In genomic region chr7:10940748-10941358, GRCh38 we compare ENCODE assay signal across 8 cellular contexts. TPM values are rescaled to one million over a fixed set of nuclear protein-coding genes. Genes with fewer than 3 reads are reported as not detected.
DNase-seq lines count a peak whose midpoint lies in the region; ATAC-seq, FAIRE-seq and TF ChIP-seq lines count a peak whose summit lies in the region.

No MANE protein-coding gene starts in this region.

- H3K27me3 ChIP-seq in DOHH2 (ENCODE audit: control insufficient read depth, low read length), result no peaks in the 10 kb centered on the region
- H3K27me3 ChIP-seq in keratinocyte (ENCODE audit: control insufficient read depth, extremely low read depth, insufficient read depth, low read length), result no peaks in the 10 kb centered on the region
- H3K27me3 ChIP-seq in thoracic aorta (replicated peaks; ENCODE audit: insufficient read depth), result no peaks in the 10 kb centered on the region

- peak overlapping the region; percentile 86 for H3K4me2 ChIP-seq in DOHH2 (ENCODE audit: low read length)
- peak overlapping the region; percentile 99 for H3K4me2 ChIP-seq in keratinocyte (ENCODE audit: control insufficient read depth, extremely low read depth, insufficient read depth, low read depth, low read length)

- H3K79me2 ChIP-seq in DOHH2 (ENCODE audit: control insufficient read depth, low read length), result peaks cover 44% of the 10 kb centered on the region
- H3K79me2 ChIP-seq in keratinocyte (ENCODE audit: control insufficient read depth, insufficient read depth, low read length), result peaks cover 34% of the 10 kb centered on the region

- peaks cover 5% of the 10 kb centered on the region for H3K4me1 Mint-ChIP-seq in stimulated activated memory B cell treated with anti-CD40 and anti-IgM and Interleukin-4, amounts not matched to agents 10 μg/mL and 1 μg/mL and 100 μg/mL, for 72 hours

- no peak for ATAC-seq in thoracic aorta (ENCODE audit: insufficient number of reproducible peaks, low FRiP score, low read depth)
- ATAC-seq in HG03175 (IDR thresholded peaks at IDR 0.05; ENCODE audit: unreplicated experiment), result no peak
- no peak for ATAC-seq in stimulated activated memory B cell treated with anti-CD40 and anti-IgM and Interleukin-4, amounts not matched to agents 10 μg/mL and 1 μg/mL and 100 μg/mL, for 72 hours

- TF ChIP-seq CTCF in DOHH2 (IDR thresholded peaks at IDR 0.05; ENCODE audit: low read depth, low read length, poor library complexity, severe bottlenecking) (no peak), keratinocyte (optimal IDR thresholded peaks at IDR 0.05 in 1 of 3, IDR thresholded peaks at IDR 0.05 in 1 of 3, conservative IDR thresholded peaks at IDR 0.05 in 1 of 3; ENCODE audit: extremely low read depth in 1 of 3, insufficient read depth in 2 of 3, low read length in 3 of 3) (no peak), thoracic aorta (IDR thresholded peaks at IDR 0.05) (no peak)

- H3K36me3 Mint-ChIP-seq in stimulated activated memory B cell treated with anti-CD40 and anti-IgM and Interleukin-4, amounts not matched to agents 10 μg/mL and 1 μg/mL and 100 μg/mL, for 72 hours, result peaks cover 12% of the 10 kb centered on the region

- dilution Hi-C loops in keratinocyte (cut with MboI; ENCODE audit: extremely low pct_ligation_motif_present, low sequenced_read_pairs), result no loop called here

- H3K27ac ChIP-seq in DOHH2 (ENCODE audit: low read depth, low read length) (peak overlapping the region; percentile 95), keratinocyte (ENCODE audit: control insufficient read depth, insufficient read depth, low read length) (peak overlapping the region; percentile 98), thoracic aorta (peak overlapping the region; percentile 89 to 92)

- H3K4me3 ChIP-seq in DOHH2 (ENCODE audit: low read length) (peak overlapping the region; percentile 91), keratinocyte (ENCODE audit: control insufficient read depth in 2 of 3, extremely low read depth in 1 of 3, insufficient read depth in 2 of 3, low read depth in 1 of 3, low read length in 3 of 3) (peak overlapping the region; percentile 84 to 98 (median 98)), thoracic aorta (peak overlapping the region; percentile 93)

- FAIRE-seq in keratinocyte (lab: Jason Lieb, UNC), result no peak

- no peaks in the 10 kb centered on the region for H3K27me3 Mint-ChIP-seq in stimulated activated memory B cell treated with anti-CD40 and anti-IgM and Interleukin-4, amounts not matched to agents 10 μg/mL and 1 μg/mL and 100 μg/mL, for 72 hours

- H3K9me1 ChIP-seq in keratinocyte (ENCODE audit: control insufficient read depth, extremely low read depth, insufficient read depth, low read length), result no peaks in the 10 kb centered on the region

- peaks cover 41% of the 10 kb centered on the region for H3K36me3 ChIP-seq in DOHH2 (ENCODE audit: control insufficient read depth, low read length)
- H3K36me3 ChIP-seq in keratinocyte (ENCODE audit: control insufficient read depth in 2 of 2, extremely low read depth in 1 of 2, insufficient read depth in 2 of 2, low read length in 2 of 2), result peaks cover 0 to 2% of the 10 kb centered on the region in 2 experiments
- peaks cover 11% of the 10 kb centered on the region for H3K36me3 ChIP-seq in thoracic aorta

- peak overlapping the region; percentile 97 for H2AFZ ChIP-seq in keratinocyte (ENCODE audit: control insufficient read depth, low read length)

- H3K4me1 ChIP-seq in DOHH2 (ENCODE audit: control insufficient read depth, low read length) (peaks cover 34% of the 10 kb centered on the region), keratinocyte (ENCODE audit: control insufficient read depth, extremely low read depth, insufficient read depth, low read length) (peaks cover 9% of the 10 kb centered on the region), thoracic aorta (ENCODE audit: control insufficient read depth in 1 of 2, low read depth in 2 of 2) (peaks cover 19 to 31% of the 10 kb centered on the region in 2 donors)

- DNase-seq in NAMALWA (ENCODE audit: low spot score) (peak; percentile 53), keratinocyte (ENCODE audit: low read depth, low spot score) (no peak), thoracic aorta (ENCODE audit: low spot score) (no peak), NK-92 (lab: John Stamatoyannopoulos, UW; ENCODE audit: unreplicated experiment) (no peak)
- DNase-seq in activated effector memory CD4-positive, alpha-beta T cell treated with Interleukin-2 at 50 U/mL for 16 hours, result peak; percentile 9

- H4K20me1 ChIP-seq in DOHH2 (ENCODE audit: control insufficient read depth, insufficient read depth, low read depth, low read length) (peaks cover 10% of the 10 kb centered on the region; the same call in 1 of the 2 replicates), keratinocyte (ENCODE audit: control insufficient read depth, extremely low read depth, insufficient read depth, low read length) (peaks cover 3% of the 10 kb centered on the region)

- H3K9me2 ChIP-seq in DOHH2 (replicated peaks; ENCODE audit: control insufficient read depth, low read length), result no peaks in the 10 kb centered on the region

- no peaks in the 10 kb centered on the region for H3K9me3 ChIP-seq in DOHH2 (ENCODE audit: control insufficient read depth, insufficient read depth, low read length)
- no peaks in the 10 kb centered on the region for H3K9me3 ChIP-seq in keratinocyte (ENCODE audit: control insufficient read depth, low read depth, low read length)
- H3K9me3 ChIP-seq in thoracic aorta, result no peaks in the 10 kb centered on the region

- H3K4me3 Mint-ChIP-seq in stimulated activated memory B cell treated with anti-CD40 and anti-IgM and Interleukin-4, amounts not matched to agents 10 μg/mL and 1 μg/mL and 100 μg/mL, for 72 hours, result no peak overlapping the region

- H3K9ac ChIP-seq in keratinocyte (ENCODE audit: control insufficient read depth, extremely low read depth, insufficient read depth, low read length), result peak overlapping the region; percentile 97

- H3F3A ChIP-seq in DOHH2 (ENCODE audit: control insufficient read depth, insufficient read depth), result peaks cover 13% of the 10 kb centered on the region

- no peak overlapping the region for H3K27ac Mint-ChIP-seq in stimulated activated memory B cell treated with anti-CD40 and anti-IgM and Interleukin-4, amounts not matched to agents 10 μg/mL and 1 μg/mL and 100 μg/mL, for 72 hours

- no peaks in the 10 kb centered on the region for H3K9me3 Mint-ChIP-seq in stimulated activated memory B cell treated with anti-CD40 and anti-IgM and Interleukin-4, amounts not matched to agents 10 μg/mL and 1 μg/mL and 100 μg/mL, for 72 hours

RNA-seq across cellular contexts. Expression of gene PHF14, which starts 32.8 kb away (rescaled TPM):
- 9.3 to 16.9 TPM (median 12.8 TPM) in 3 replicates for polyA plus RNA-seq in keratinocyte
- polyA plus RNA-seq in keratinocyte (2011; ENCODE audit: low read depth), result 36.8 TPM
- polyA plus RNA-seq in keratinocyte (2011; cell fraction: cytosol; rRNA removed), result 7.6 and 9.9 TPM in 2 replicates
- 14.5 and 20.3 TPM in 2 replicates for polyA plus RNA-seq in keratinocyte (2011; cell fraction: nucleus; rRNA removed)
- 11.4 and 14.6 TPM in 2 replicates for polyA plus RNA-seq in keratinocyte (2012; ENCODE audit: low replicate concordance)
- 3.1 to 28.8 TPM (median 10.2 TPM) in 3 replicates for polyA minus RNA-seq in keratinocyte
- 6.1 TPM for polyA minus RNA-seq in keratinocyte (2011; cell fraction: cytosol; rRNA and poly(A)+ RNA removed)
- polyA minus RNA-seq in keratinocyte (2011; cell fraction: nucleus; rRNA and poly(A)+ RNA removed), result 19.1 and 39.2 TPM in 2 replicates
- total RNA-seq in thoracic aorta, result 10 to 100 TPM; 26.5 to 46.1 TPM

Comparison
In these comparisons a context has a peak if more than half of its experiments do, and no peak if none do; other contexts are left out.
1. DNase-seq: peak in NAMALWA (single experiment) and activated effector memory CD4-positive, alpha-beta T cell treated with Interleukin-2 at 50 U/mL for 16 hours (single experiment); none in keratinocyte (single experiment), thoracic aorta (single experiment) and NK-92 (single experiment).
2. Peak in every context shown above with its lines, with median percentiles within 50 percentile points of each other: H3K27ac ChIP-seq and H3K4me3 ChIP-seq.